Comparison of ENCODE assay signal across 24 cellular contexts in genomic region chr16:29922326-29922725, GRCh38. TPM values are rescaled to one million over a fixed set of nuclear protein-coding genes. Genes with fewer than 3 reads are reported as not detected.
"Had no signal": no experiment of that assay in that cellular context is flagged by ENCODE, and none has a peak within 500 bp of the region (broad histone marks: within the 10 kb centered on the region; RNA-seq: fewer than 3 reads in every experiment).

No MANE protein-coding gene starts in this region.

- DNase-seq: activated CD4-positive, alpha-beta T cell treated with anti-CD3 and anti-CD28 coated beads for 4 hours; activated CD4-positive, alpha-beta T cell treated with anti-CD3 and anti-CD28 coated beads, Interleukin-2, amount 50 U/mL, for 4 hours; activated naive CD8-positive, alpha-beta T cell treated with anti-CD3 and anti-CD28 coated beads, Interleukin-2, amount 50 U/mL, for 24 hours; caudate nucleus; effector memory CD4-positive, alpha-beta T cell; glutamatergic neuron; left lung; lower lobe of right lung; mesenchymal stem cell; naive thymus-derived CD8-positive, alpha-beta T cell; retina; stimulated activated CD4-positive, alpha-beta T cell treated with anti-CD3 and anti-CD28 coated beads, Interleukin-12 subunit alpha, Interleukin-12 subunit beta, amount 100 ng/mL, for 4 hours; stimulated activated CD4-positive, alpha-beta T cell treated with anti-CD3 and anti-CD28 coated beads, Interleukin-4, amount 100 ng/mL, for 1 hour; T-cell; T-helper 9 cell had no signal

- ATAC-seq: activated naive CD8-positive, alpha-beta T cell treated with anti-CD3 and anti-CD28 coated beads, Interleukin-2, amount 50 U/mL, for 24 hours; left lung; lower lobe of right lung; naive thymus-derived CD8-positive, alpha-beta T cell; sciatic nerve; T-cell had no signal

- H3K4me3 ChIP-seq: left lung, lower lobe of right lung, ovary, prostate gland, skin epidermis, tibial artery had no signal

- H3K27me3 Mint-ChIP-seq: activated naive CD4-positive, alpha-beta T cell treated with anti-CD3 and anti-CD28 coated beads, Interleukin-2, amount 50 U/mL, for 24 hours; activated naive CD8-positive, alpha-beta T cell treated with anti-CD3 and anti-CD28 coated beads, Interleukin-2, amount 50 U/mL, for 24 hours; naive thymus-derived CD8-positive, alpha-beta T cell; stimulated activated naive CD8-positive, alpha-beta T cell treated with anti-CD3 and anti-CD28 coated beads, Interleukin-15, Interleukin-2, amounts not matched to agents 100 ng/mL and 50 ng/mL, for 24 hours; T-cell had no signal

- H3K4me3 Mint-ChIP-seq: activated naive CD4-positive, alpha-beta T cell treated with anti-CD3 and anti-CD28 coated beads, Interleukin-2, amount 50 U/mL, for 24 hours; activated naive CD8-positive, alpha-beta T cell treated with anti-CD3 and anti-CD28 coated beads, Interleukin-2, amount 50 U/mL, for 24 hours; stimulated activated naive CD8-positive, alpha-beta T cell treated with anti-CD3 and anti-CD28 coated beads, Interleukin-15, Interleukin-2, amounts not matched to agents 100 ng/mL and 50 ng/mL, for 24 hours had no signal

- H3K27ac ChIP-seq: left lung, lower lobe of right lung, ovary, prostate gland, skin epidermis, tibial artery, VCaP had no signal

- H3K9me3 Mint-ChIP-seq: activated naive CD4-positive, alpha-beta T cell treated with anti-CD3 and anti-CD28 coated beads, Interleukin-2, amount 50 U/mL, for 24 hours; activated naive CD8-positive, alpha-beta T cell treated with anti-CD3 and anti-CD28 coated beads, Interleukin-2, amount 50 U/mL, for 24 hours; activated T-helper 2 cell treated with anti-CD3 and anti-CD28 coated beads, Interferon-gamma antibody, Interleukin-2, Interleukin-4, amounts not matched to agents 10 μg/mL and 5 μg/mL and 100 μg/mL, durations not matched to agents 14 hours and 24 hours and 36 hours; naive thymus-derived CD8-positive, alpha-beta T cell; stimulated activated naive CD8-positive, alpha-beta T cell treated with anti-CD3 and anti-CD28 coated beads, Interleukin-15, Interleukin-2, amounts not matched to agents 100 ng/mL and 50 ng/mL, for 24 hours; T-cell had no signal

- H3K27ac Mint-ChIP-seq: activated naive CD4-positive, alpha-beta T cell treated with anti-CD3 and anti-CD28 coated beads, Interleukin-2, amount 50 U/mL, for 24 hours; activated naive CD8-positive, alpha-beta T cell treated with anti-CD3 and anti-CD28 coated beads, Interleukin-2, amount 50 U/mL, for 24 hours; activated T-helper 2 cell treated with anti-CD3 and anti-CD28 coated beads, Interferon-gamma antibody, Interleukin-2, Interleukin-4, amounts not matched to agents 10 μg/mL and 5 μg/mL and 100 μg/mL, durations not matched to agents 14 hours and 24 hours and 36 hours; T-cell had no signal

- H3K27me3 ChIP-seq: left lung, ovary, tibial artery had no signal

RNA-seq across cellular contexts. Expression of gene ASPHD1, which starts 22.0 kb away (rescaled TPM):
- total RNA-seq: naive thymus-derived CD8-positive, alpha-beta T cell; T-cell had no signal
